In genomic region chr4:110096406-110096805, GRCh38 we compare ENCODE assay signal across 1 cellular context.
TF ChIP-seq lines count a peak whose summit lies in the region.

No MANE protein-coding gene starts in this region.

TF ChIP-seq in GM23338, 12 proteins besides CTCF, POLR2A, EP300 and RAD21 (continued from another document):
- no peak for TF ChIP-seq ZNF462 (CRISPR knock-in tag; IDR thresholded peaks at IDR 0.05)
- no peak for TF ChIP-seq POLR2AphosphoS5 (IDR thresholded peaks at IDR 0.05; ENCODE audit: low read depth)
- TF ChIP-seq ETS1 (IDR thresholded peaks at IDR 0.05), result no peak
- TF ChIP-seq JUNB (IDR thresholded peaks at IDR 0.05; ENCODE audit: unreplicated experiment), result no peak
- no peak for TF ChIP-seq EZH2phosphoT487 (IDR thresholded peaks at IDR 0.05; ENCODE audit: unreplicated experiment)
